In genomic region chr21:42343963-42344510, GRCh38 we compare ENCODE assay signal across 25 cellular contexts. TPM values are rescaled to one million over a fixed set of nuclear protein-coding genes. Genes with fewer than 3 reads are reported as not detected.
DNase-seq lines count a peak whose midpoint lies in the region; ATAC-seq and TF ChIP-seq lines count a peak whose summit lies in the region.
"Had no signal": no experiment of that assay in that cellular context is flagged by ENCODE, and none has a peak within 500 bp of the region (broad histone marks: within the 10 kb centered on the region; RNA-seq: fewer than 3 reads in every experiment).

No MANE protein-coding gene starts in this region.

- intact Hi-C loops in spleen (cut with DNase I; ENCODE audit: low total_unique reads), result no loop called here

- no peak for TF ChIP-seq POLR2A in spleen (IDR thresholded peaks at IDR 0.05)
- no peak for TF ChIP-seq POLR2A in erythroblast (IDR thresholded peaks at IDR 0.05; ENCODE audit: low read length)

- H3K27ac ChIP-seq in endodermal cell (ENCODE audit: low read depth, low read length) (no peak overlapping the region), spleen (no peak overlapping the region)
- H3K27ac ChIP-seq: A549; BLaER1 treated with 17β-estradiol and CSF1 and Interleukin-3, amounts not matched to agents 10 nM and 100 nM; Peyer's patch had no signal

- WGBS in endodermal cell (ENCODE audit: insufficient coverage in 1 of 2, insufficient read length in 1 of 2), 2 experiments, result 89 to 94% methylated on average over 6 to 11 of the region's 11 CpGs
- WGBS in spleen, 5 donors, result 89 to 92% (median 90%) methylated on average over 11 of the region's 11 CpGs

- H3K4me3 ChIP-seq in endodermal cell (ENCODE audit: low read length) (no peak overlapping the region), spleen (no peak overlapping the region)
- H3K4me3 ChIP-seq: A549; BLaER1 treated with 17β-estradiol and CSF1 and Interleukin-3, amounts not matched to agents 10 nM and 100 nM; Peyer's patch had no signal

- H3K27me3 Mint-ChIP-seq in activated T-cell treated with anti-CD3 and anti-CD28 coated beads, Interleukin-2, amount 50 U/mL, for 24 hours, result no peaks in the 10 kb centered on the region
- H3K27me3 Mint-ChIP-seq in activated T-cell treated with anti-CD3 and anti-CD28 coated beads, Interleukin-2, amount 50 U/mL, for 72 hours (ENCODE audit: low read depth), result no peaks in the 10 kb centered on the region
- H3K27me3 Mint-ChIP-seq in endodermal cell (ENCODE audit: insufficient read depth), result no peaks in the 10 kb centered on the region
- H3K27me3 Mint-ChIP-seq: CD4-positive, alpha-beta T cell had no signal

- no peak overlapping the region for H3K9ac ChIP-seq in endodermal cell (ENCODE audit: extremely low read depth, low read length, poor library complexity, severe bottlenecking)
- H3K9ac ChIP-seq: BLaER1 treated with 17β-estradiol and CSF1 and Interleukin-3, amounts not matched to agents 10 nM and 100 nM had no signal

- no peak overlapping the region for H3K27ac Mint-ChIP-seq in activated T-cell treated with anti-CD3 and anti-CD28 coated beads, Interleukin-2, amount 50 U/mL, for 24 hours
- H3K27ac Mint-ChIP-seq in activated T-cell treated with anti-CD3 and anti-CD28 coated beads, Interleukin-2, amount 50 U/mL, for 72 hours, result no peak overlapping the region
- no peak overlapping the region for H3K27ac Mint-ChIP-seq in endodermal cell
- H3K27ac Mint-ChIP-seq: CD4-positive, alpha-beta T cell had no signal

- no peaks in the 10 kb centered on the region for H3K9me3 Mint-ChIP-seq in activated T-cell treated with anti-CD3 and anti-CD28 coated beads, Interleukin-2, amount 50 U/mL, for 24 hours
- no peaks in the 10 kb centered on the region for H3K9me3 Mint-ChIP-seq in activated T-cell treated with anti-CD3 and anti-CD28 coated beads, Interleukin-2, amount 50 U/mL, for 72 hours
- no peaks in the 10 kb centered on the region for H3K9me3 Mint-ChIP-seq in endodermal cell
- H3K9me3 Mint-ChIP-seq: CD4-positive, alpha-beta T cell had no signal

- DNase-seq in activated T-cell treated with anti-CD3 and anti-CD28 coated beads, Interleukin-2, amount 50 U/mL, for 24 hours, result peak; percentile 23
- no peak for DNase-seq in activated T-cell treated with anti-CD3 and anti-CD28 coated beads, Interleukin-2, amount 50 U/mL, for 72 hours
- DNase-seq in endodermal cell, result peak; percentile 9
- DNase-seq in spleen, result peak; percentile 28
- no peak for DNase-seq in NCI-H2107 (lab: John Stamatoyannopoulos, UW)
- DNase-seq in erythroblast (lab: John Stamatoyannopoulos, UW), result no peak
- DNase-seq: AML-193; CD4-positive, alpha-beta T cell; Karpas-422; NCI-H1092; NCI-H1417 treated with DMSO at 0.1 percent for 48 hours; NCI-H1694 treated with DMSO at 0.1 percent for 48 hours; NCI-H2081; NCI-H2171; NCI-H226; NCI-H510A; NCI-H69; Peyer's patch; SIG-M5 had no signal

- H3K27me3 ChIP-seq in endodermal cell (ENCODE audit: control insufficient read depth, insufficient read depth, low read length, poor library complexity, severe bottlenecking), result no peaks in the 10 kb centered on the region
- H3K27me3 ChIP-seq in spleen (replicated peaks in 1 of 7), result peaks cover 0 to 25% (median 0%) of the 10 kb centered on the region in 7 donors
- H3K27me3 ChIP-seq: BLaER1 treated with 17β-estradiol and CSF1 and Interleukin-3, amounts not matched to agents 10 nM and 100 nM; Peyer's patch had no signal

- H3K4me1 ChIP-seq in endodermal cell (ENCODE audit: control insufficient read depth, insufficient read depth, low read length), result peaks cover 3% of the 10 kb centered on the region
- no peaks in the 10 kb centered on the region for H3K4me1 ChIP-seq in spleen
- H3K4me1 ChIP-seq: A549, Peyer's patch had no signal

- H3K4me3 Mint-ChIP-seq in activated T-cell treated with anti-CD3 and anti-CD28 coated beads, Interleukin-2, amount 50 U/mL, for 24 hours, result no peak overlapping the region
- no peak overlapping the region for H3K4me3 Mint-ChIP-seq in activated T-cell treated with anti-CD3 and anti-CD28 coated beads, Interleukin-2, amount 50 U/mL, for 72 hours
- no peak overlapping the region for H3K4me3 Mint-ChIP-seq in endodermal cell
- H3K4me3 Mint-ChIP-seq: CD4-positive, alpha-beta T cell had no signal

- TF ChIP-seq CTCF in endodermal cell (conservative IDR thresholded peaks at IDR 0.05) (no peak), spleen (IDR thresholded peaks at IDR 0.05 in 8 of 11, conservative IDR thresholded peaks at IDR 0.05 in 3 of 11) (no peak)

- no peaks in the 10 kb centered on the region for H3K36me3 Mint-ChIP-seq in activated T-cell treated with anti-CD3 and anti-CD28 coated beads, Interleukin-2, amount 50 U/mL, for 24 hours (ENCODE audit: low read depth)
- H3K36me3 Mint-ChIP-seq in activated T-cell treated with anti-CD3 and anti-CD28 coated beads, Interleukin-2, amount 50 U/mL, for 72 hours (ENCODE audit: insufficient read depth in 2 of 2), result no peaks in the 10 kb centered on the region
- H3K36me3 Mint-ChIP-seq in endodermal cell (ENCODE audit: low read depth), result no peaks in the 10 kb centered on the region

- H3K36me3 ChIP-seq in endodermal cell (ENCODE audit: control insufficient read depth, insufficient read depth, low read length) (no peaks in the 10 kb centered on the region), spleen (no peaks in the 10 kb centered on the region)
- H3K36me3 ChIP-seq: BLaER1 treated with 17β-estradiol and CSF1 and Interleukin-3, amounts not matched to agents 10 nM and 100 nM; Peyer's patch had no signal

- H3K4me1 Mint-ChIP-seq in activated T-cell treated with anti-CD3 and anti-CD28 coated beads, Interleukin-2, amount 50 U/mL, for 24 hours (ENCODE audit: low read depth), result peaks cover 2% of the 10 kb centered on the region
- H3K4me1 Mint-ChIP-seq in activated T-cell treated with anti-CD3 and anti-CD28 coated beads, Interleukin-2, amount 50 U/mL, for 72 hours (ENCODE audit: low read depth), result peaks cover 15% of the 10 kb centered on the region
- H3K4me1 Mint-ChIP-seq in endodermal cell, result no peaks in the 10 kb centered on the region

- ATAC-seq in activated T-cell treated with anti-CD3 and anti-CD28 coated beads, Interleukin-2, amount 50 U/mL, for 72 hours (replicated peaks in 1 of 2), result no peak
- no peak for ATAC-seq in HG03135 (IDR thresholded peaks at IDR 0.05; ENCODE audit: unreplicated experiment)
- ATAC-seq: A549, HepG2 had no signal

- no peaks in the 10 kb centered on the region for H3K9me3 ChIP-seq in endodermal cell (ENCODE audit: control insufficient read depth, low read length)
- no peaks in the 10 kb centered on the region for H3K9me3 ChIP-seq in spleen
- H3K9me3 ChIP-seq: A549, Peyer's patch had no signal

RNA-seq across cellular contexts. Expression of gene TFF2, which starts 6.8 kb away (rescaled TPM):
- not detected for total RNA-seq in activated T-cell treated with anti-CD3 and anti-CD28 coated beads, Interleukin-2, amount 50 U/mL, for 72 hours
- not detected for total RNA-seq in endodermal cell
- polyA plus RNA-seq in endodermal cell (2013, experiment 1 of 2), result not detected
- polyA plus RNA-seq in endodermal cell (2013, experiment 2 of 2), result not detected
- total RNA-seq in spleen, result not detected
- polyA plus RNA-seq in spleen, result under 1 TPM in 1 of 3 donors, not detected in 2; 0.14 TPM
- total RNA-seq: CD4-positive, alpha-beta T cell; HepG2; HT1080; OCI-LY7 had no signal
- polyA plus RNA-seq: A549 had no signal

RNA-seq across cellular contexts. Expression of gene TFF1, which starts 22.3 kb away (rescaled TPM):
- 1 to 10 TPM in 1 of 2 donors, under 1 TPM in 1; 0.97 to 1.7 TPM for total RNA-seq in activated T-cell treated with anti-CD3 and anti-CD28 coated beads, Interleukin-2, amount 50 U/mL, for 72 hours
- total RNA-seq in endodermal cell, result 1 to 10 TPM; 1.6 to 3.7 TPM
- polyA plus RNA-seq in endodermal cell (2013, experiment 1 of 2), result 1.5 TPM
- polyA plus RNA-seq in endodermal cell (2013, experiment 2 of 2), result 3.2 TPM
- total RNA-seq in spleen, result not detected
- not detected for polyA plus RNA-seq in spleen
- total RNA-seq: CD4-positive, alpha-beta T cell; HT1080; OCI-LY7 had no signal

RNA-seq across cellular contexts. Expression of gene TFF3, which starts 28.8 kb away (rescaled TPM):
- not detected for total RNA-seq in activated T-cell treated with anti-CD3 and anti-CD28 coated beads, Interleukin-2, amount 50 U/mL, for 72 hours
- total RNA-seq in endodermal cell (1 to 10 TPM in 1 of 2 donors, not detected in 1; 5.5 TPM), spleen (100 to 1,000 TPM in 2 of 7 donors, 10 to 100 TPM in 5; 38.1 to 123 (median 72.9) TPM)
- 1.2 TPM for polyA plus RNA-seq in endodermal cell (2013, experiment 1 of 2)
- polyA plus RNA-seq in endodermal cell (2013, experiment 2 of 2), result 1.7 TPM
- 10 to 100 TPM; 28.9 to 77.8 (median 48.3) TPM for polyA plus RNA-seq in spleen
- total RNA-seq: CD4-positive, alpha-beta T cell; HT1080; OCI-LY7 had no signal

RNA-seq across cellular contexts. Expression of gene TMPRSS3, which starts 51.8 kb away (rescaled TPM):
- 10 to 100 TPM; 57.1 to 91.9 TPM for total RNA-seq in activated T-cell treated with anti-CD3 and anti-CD28 coated beads, Interleukin-2, amount 50 U/mL, for 72 hours
- not detected for total RNA-seq in endodermal cell
- polyA plus RNA-seq in endodermal cell (2013, experiment 1 of 2), result not detected
- not detected for polyA plus RNA-seq in endodermal cell (2013, experiment 2 of 2)
- 1 to 10 TPM in 2 of 7 donors, under 1 TPM in 4, not detected in 1; 0.51 to 6.0 (median 0.78) TPM for total RNA-seq in spleen
- polyA plus RNA-seq in spleen, result under 1 TPM; 0.22 to 0.32 (median 0.24) TPM
- total RNA-seq: HT1080, OCI-LY7 had no signal

RNA-seq across cellular contexts. Expression of gene UBASH3A, which starts 59.7 kb away (rescaled TPM):
- 10 to 100 TPM; 54.5 to 57.4 TPM for total RNA-seq in activated T-cell treated with anti-CD3 and anti-CD28 coated beads, Interleukin-2, amount 50 U/mL, for 72 hours
- total RNA-seq in endodermal cell (not detected), spleen (10 to 100 TPM in 5 of 7 donors, 1 to 10 TPM in 2; 7.2 to 16.3 (median 11.4) TPM)
- polyA plus RNA-seq in endodermal cell (2013, experiment 1 of 2), result not detected
- not detected for polyA plus RNA-seq in endodermal cell (2013, experiment 2 of 2)
- polyA plus RNA-seq in spleen, result 1 to 10 TPM; 2.6 to 4.2 (median 3.3) TPM
- total RNA-seq: HepG2, HT1080, OCI-LY7 had no signal
- polyA plus RNA-seq: A549, HepG2 had no signal

Comparison
In these comparisons a context has a peak if more than half of its experiments do, and no peak if none do; other contexts are left out.
1. DNase-seq: peak in activated T-cell treated with anti-CD3 and anti-CD28 coated beads, Interleukin-2, amount 50 U/mL, for 24 hours (single experiment), endodermal cell (single experiment) and spleen (single experiment); none in activated T-cell treated with anti-CD3 and anti-CD28 coated beads, Interleukin-2, amount 50 U/mL, for 72 hours (0 of 2), NCI-H2107 (single experiment) and erythroblast (0 of 2).
2. RNA of gene TFF3, which starts 28.8 kb away (total RNA-seq): 38.1 to 123 TPM in spleen; 5.5 TPM in endodermal cell and not detected in activated T-cell treated with anti-CD3 and anti-CD28 coated beads, Interleukin-2, amount 50 U/mL, for 72 hours; every median in the first group is over 4 times any median in the second.